ENCODE assay signal across 22 cellular contexts in genomic region chr9:134315716-134316443, GRCh38. TPM values are rescaled to one million over a fixed set of nuclear protein-coding genes. Genes with fewer than 3 reads are reported as not detected.
DNase-seq lines count a peak whose midpoint lies in the region; ATAC-seq and TF ChIP-seq lines count a peak whose summit lies in the region.
"Had no signal": no experiment of that assay in that cellular context is flagged by ENCODE, and none has a peak within 500 bp of the region (broad histone marks: within the 10 kb centered on the region; RNA-seq: fewer than 3 reads in every experiment).

No MANE protein-coding gene starts in this region.

- peaks cover 12% of the 10 kb centered on the region for H3K4me1 Mint-ChIP-seq in glutamatergic neuron (ENCODE audit: low read depth, unreplicated experiment)
- H3K4me1 Mint-ChIP-seq: activated naive CD4-positive, alpha-beta T cell treated with anti-CD3 and anti-CD28 coated beads, Interleukin-2, amount 10 ng/mL, durations not matched to agents 7 days and 5 days had no signal

- H3K14ac ChIP-seq in IMR-90 (replicated peaks; ENCODE audit: low read depth, low read length): no peak overlapping the region

- no peak overlapping the region for H3K18ac ChIP-seq in IMR-90 (ENCODE audit: low read depth, low read length)

- H3K27ac Mint-ChIP-seq in glutamatergic neuron (ENCODE audit: unreplicated experiment): no peak overlapping the region
- H3K27ac Mint-ChIP-seq: activated naive CD4-positive, alpha-beta T cell treated with anti-CD3 and anti-CD28 coated beads, Interleukin-2, amount 10 ng/mL, durations not matched to agents 7 days and 5 days; activated T-cell treated with anti-CD3 and anti-CD28 coated beads, Interleukin-2, amount 50 U/mL, for 72 hours had no signal

- H4K8ac ChIP-seq in IMR-90 (ENCODE audit: low read depth in 2 of 2, low read length in 2 of 2): no peak overlapping the region

- POLR2A ChIA-PET in IMR-90 (lab: Charles Lee; ENCODE audit: unreplicated experiment): interaction anchor here (0.6 kb wide), 1 partner anchor 34 kb away, joined by 4 read pairs; no protein-coding TSS in a partner anchor

- H2AK9ac ChIP-seq in IMR-90 (replicated peaks; ENCODE audit: low read depth, low read length, poor library complexity): peak overlapping the region; percentile 68

- H2BK15ac ChIP-seq in IMR-90 (ENCODE audit: low read depth, low read length): no peak overlapping the region

- no peaks in the 10 kb centered on the region for H4K20me1 ChIP-seq in IMR-90 (ENCODE audit: insufficient read depth, low read length)

- H3K27me3 ChIP-seq in IMR-90 (ENCODE audit: control insufficient read depth, insufficient read depth, low read length) (no peaks in the 10 kb centered on the region), liver (ENCODE audit: control insufficient read depth in 4 of 4, insufficient read depth in 4 of 4, low read length in 3 of 4) (no peaks in the 10 kb centered on the region), skeletal muscle satellite cell (ENCODE audit: control insufficient read depth, insufficient read depth, low read length) (peaks cover 18% of the 10 kb centered on the region)
- H3K27me3 ChIP-seq: dorsolateral prefrontal cortex, hepatocyte, uterus had no signal

- in situ Hi-C loops in IMR-90 (cut with MboI; ENCODE audit: low sequenced_read_pairs): no loop called here

- no peaks in the 10 kb centered on the region for H3K79me1 ChIP-seq in IMR-90 (ENCODE audit: low read depth in 1 of 2, low read length in 2 of 2)

- no peaks in the 10 kb centered on the region for H3K27me3 Mint-ChIP-seq in glutamatergic neuron (ENCODE audit: unreplicated experiment)

- no peaks in the 10 kb centered on the region for H3K9me3 Mint-ChIP-seq in glutamatergic neuron (ENCODE audit: unreplicated experiment)

- H3K56ac ChIP-seq in IMR-90 (ENCODE audit: extremely low read depth, insufficient read depth, low read length): no peak overlapping the region

- H3K4me3 ChIP-seq in IMR-90 (ENCODE audit: insufficient read depth, low read depth, low read length): no peak overlapping the region
- no peak overlapping the region for H3K4me3 ChIP-seq in liver (ENCODE audit: low read depth in 1 of 3, low read length in 3 of 3)
- H3K4me3 ChIP-seq in skeletal muscle satellite cell (ENCODE audit: low read length): no peak overlapping the region
- H3K4me3 ChIP-seq: dorsolateral prefrontal cortex, HAP-1, hepatocyte, uterus had no signal

- H2BK5ac ChIP-seq in IMR-90 (ENCODE audit: low read depth, low read length, poor library complexity, severe bottlenecking): no peak overlapping the region

- TF ChIP-seq CTCF in IMR-90 (conservative IDR thresholded peaks at IDR 0.05; ENCODE audit: low read depth, low read length) (no peak), glutamatergic neuron (IDR thresholded peaks at IDR 0.05; ENCODE audit: partially characterized antibody, unreplicated experiment) (no peak), liver (IDR thresholded peaks at IDR 0.05; ENCODE audit: low read depth, low read length, missing input control) (no peak)

- TF ChIP-seq POLR2A in IMR-90 (IDR thresholded peaks at IDR 0.05; ENCODE audit: low read depth, low read length): no peak

- no peak overlapping the region for H2BK120ac ChIP-seq in IMR-90 (ENCODE audit: low read depth, low read length)

- H2AFZ ChIP-seq in IMR-90 (replicated peaks; ENCODE audit: low read length, poor library complexity): peak overlapping the region; percentile 54
- H2AFZ ChIP-seq: hepatocyte had no signal

- CTCF ChIA-PET in IMR-90 (lab: Yijun Ruan, JAX): no interaction called here

- H3K27ac ChIP-seq in IMR-90 (ENCODE audit: insufficient read depth, low read length) (no peak overlapping the region), liver (ENCODE audit: low read depth in 1 of 2, low read length in 2 of 2) (no peak overlapping the region)
- H3K27ac ChIP-seq: dorsolateral prefrontal cortex, epithelial cell of prostate, hepatocyte, uterus had no signal

- dilution Hi-C loops in IMR-90 (cut with HindIII; ENCODE audit: low sequenced_read_pairs, unreplicated experiment): no loop called here

- H3K36me3 ChIP-seq in IMR-90 (ENCODE audit: control insufficient read depth, insufficient read depth, low read length) (no peaks in the 10 kb centered on the region), liver (ENCODE audit: control insufficient read depth in 4 of 4, insufficient read depth in 3 of 4, low read depth in 1 of 4, low read length in 3 of 4) (no peaks in the 10 kb centered on the region), skeletal muscle satellite cell (ENCODE audit: insufficient read depth, low read length) (no peaks in the 10 kb centered on the region)
- H3K36me3 ChIP-seq: HAP-1, uterus had no signal

- H3K23ac ChIP-seq in IMR-90 (ENCODE audit: low read depth, low read length): no peak overlapping the region

- peak overlapping the region; percentile 44; the same call in 1 of the 2 replicates for H2AK5ac ChIP-seq in IMR-90 (ENCODE audit: low read depth, low read length)

- peaks cover 4% of the 10 kb centered on the region for H3K36me3 Mint-ChIP-seq in glutamatergic neuron (ENCODE audit: unreplicated experiment)
- H3K36me3 Mint-ChIP-seq: activated naive CD4-positive, alpha-beta T cell treated with anti-CD3 and anti-CD28 coated beads, Interleukin-2, amount 10 ng/mL, durations not matched to agents 7 days and 5 days had no signal

- H2BK20ac ChIP-seq in IMR-90 (ENCODE audit: low read depth, low read length): no peak overlapping the region

- H3K4me1 ChIP-seq in IMR-90 (ENCODE audit: control insufficient read depth, insufficient read depth, low read length): peaks cover 32% of the 10 kb centered on the region
- peaks cover 1 to 35% (median 26%) of the 10 kb centered on the region in 4 donors for H3K4me1 ChIP-seq in liver (ENCODE audit: control insufficient read depth in 4 of 4, insufficient read depth in 4 of 4, low read length in 3 of 4)
- peaks cover 33% of the 10 kb centered on the region for H3K4me1 ChIP-seq in skeletal muscle satellite cell (ENCODE audit: control insufficient read depth, insufficient read depth, low read length)
- H3K4me1 ChIP-seq: HAP-1 had no signal

- H3K4me2 ChIP-seq in IMR-90 (ENCODE audit: low read depth, low read length) (no peak overlapping the region), skeletal muscle satellite cell (ENCODE audit: low read length) (peak overlapping the region; percentile 10)
- H3K4me2 ChIP-seq: hepatocyte had no signal

- DNase-seq in IMR-90 (no peak), glutamatergic neuron (peak; percentile 11), NCI-H128 (lab: John Stamatoyannopoulos, UW; ENCODE audit: unreplicated experiment) (no peak), glomerular visceral epithelial cell (ENCODE audit: extremely low spot score) (no peak)
- DNase-seq: activated CD4-positive, alpha-beta T cell treated with anti-CD3 and anti-CD28 coated beads for 48 hours; activated naive CD4-positive, alpha-beta T cell treated with anti-CD3 and anti-CD28 coated beads, Interleukin-2, amount 10 ng/mL, durations not matched to agents 7 days and 5 days; activated T-cell treated with anti-CD3 and anti-CD28 coated beads, Interleukin-2, amount 50 U/mL, for 72 hours; caudate nucleus; dorsolateral prefrontal cortex; GF-D8; NCI-H187; NCI-H748 treated with DMSO at 0.1 percent for 48 hours; occipital lobe; SIG-M5 had no signal

- 90% methylated on average over 13 of the region's 19 CpGs; no CpG with 5 or more reads in 1 of the 2 experiments for WGBS in IMR-90 (ENCODE audit: extremely low coverage in 2 of 2, insufficient read length in 1 of 2), 2 experiments
- 87% methylated on average over 19 of the region's 19 CpGs for WGBS in liver

- H3K9me3 ChIP-seq in IMR-90 (ENCODE audit: control insufficient read depth, insufficient read depth, low read length) (peaks cover 14% of the 10 kb centered on the region), liver (ENCODE audit: control insufficient read depth in 4 of 4, low read length in 3 of 4) (no peaks in the 10 kb centered on the region), skeletal muscle satellite cell (replicated peaks; ENCODE audit: low read length) (no peaks in the 10 kb centered on the region)
- H3K9me3 ChIP-seq: HAP-1 had no signal

- TF ChIP-seq RAD21 in IMR-90 (IDR thresholded peaks at IDR 0.05; ENCODE audit: low read length) (no peak), liver (IDR thresholded peaks at IDR 0.05) (no peak)

- no peak for ATAC-seq in IMR-90 (ENCODE audit: low read depth)
- ATAC-seq in GM19455 (IDR thresholded peaks at IDR 0.05; ENCODE audit: unreplicated experiment): no peak
- ATAC-seq: activated T-cell treated with anti-CD3 and anti-CD28 coated beads, Interleukin-2, amount 50 U/mL, for 72 hours had no signal

- H4K5ac ChIP-seq in IMR-90 (ENCODE audit: low read depth, low read length): no peak overlapping the region

- no peak overlapping the region for H3K9ac ChIP-seq in IMR-90 (ENCODE audit: low read depth, low read length)
- H3K9ac ChIP-seq in liver (ENCODE audit: low read depth in 1 of 2, low read length in 2 of 2): no peak overlapping the region
- H3K9ac ChIP-seq in skeletal muscle satellite cell (ENCODE audit: low read depth, low read length): no peak overlapping the region

- BruUV-seq in IMR-90 (replicated peaks; lab: Mats Ljungman, UMichigan): no TSS peak

- no peak overlapping the region for H3K4me3 Mint-ChIP-seq in glutamatergic neuron (ENCODE audit: unreplicated experiment)
- H3K4me3 Mint-ChIP-seq: activated naive CD4-positive, alpha-beta T cell treated with anti-CD3 and anti-CD28 coated beads, Interleukin-2, amount 10 ng/mL, durations not matched to agents 7 days and 5 days; activated T-cell treated with anti-CD3 and anti-CD28 coated beads, Interleukin-2, amount 50 U/mL, for 72 hours; CD8-positive, alpha-beta memory T cell had no signal

- intact Hi-C loops in IMR-90 (cut with micrococcal nuclease): loop anchor here (5.0 kb wide), 1 partner anchor 99 kb away; no protein-coding TSS in a partner anchor

- peaks cover 14% of the 10 kb centered on the region for H3K9me1 ChIP-seq in IMR-90 (ENCODE audit: insufficient read depth, low read length)

- peak overlapping the region; percentile 46; the same call in 1 of the 2 replicates for H4K91ac ChIP-seq in IMR-90 (ENCODE audit: insufficient read depth, low read depth, low read length)

- H3K4ac ChIP-seq in IMR-90 (ENCODE audit: low read depth, low read length): 0 out of 2 replicates have a peak overlapping the region, but pooled peaks have one; percentile 25

TF ChIP-seq in IMR-90, 13 proteins besides CTCF, POLR2A, EP300 and RAD21:
- no peak for TF ChIP-seq RCOR1 (IDR thresholded peaks at IDR 0.05; ENCODE audit: insufficient replicate concordance, low read length)
TF ChIP-seq in IMR-90: peak in this region for 0.

TF ChIP-seq in liver, 16 proteins besides CTCF, POLR2A, EP300 and RAD21:
- TF ChIP-seq HNF4A (conservative IDR thresholded peaks at IDR 0.05) (peak; percentile 14 to 20), FOXA2 (IDR thresholded peaks at IDR 0.05) (no peak)

RNA-seq across cellular contexts. Expression of gene RXRA, which starts 10.4 kb away (rescaled TPM):
- total RNA-seq in IMR-90 (2012; rRNA removed) (7.5 and 8.1 TPM in 2 replicates), glutamatergic neuron (ENCODE audit: unreplicated experiment) (20.5 TPM), liver (100 to 1,000 TPM in 1 of 2 donors, 10 to 100 TPM in 1; 41.5 to 116 TPM)
- polyA plus RNA-seq in IMR-90 (2012; rRNA removed) (17.9 and 19.0 TPM in 2 replicates), liver (100 to 1,000 TPM in 1 of 2 donors, 10 to 100 TPM in 1; 46.8 to 101 TPM)
- 7.8 and 17.6 TPM in 2 replicates for polyA plus RNA-seq in IMR-90 (2012; cell fraction: cytosol; rRNA removed)
- polyA plus RNA-seq in IMR-90 (2012; cell fraction: nucleus; rRNA removed; ENCODE audit: low replicate concordance): 11.2 and 21.7 TPM in 2 replicates
- total RNA-seq in skeletal muscle satellite cell (2012; rRNA removed): 9.9 and 16.6 TPM in 2 replicates
